9 cellular contexts compared by ENCODE assay signal in the genomic region with DNA sequence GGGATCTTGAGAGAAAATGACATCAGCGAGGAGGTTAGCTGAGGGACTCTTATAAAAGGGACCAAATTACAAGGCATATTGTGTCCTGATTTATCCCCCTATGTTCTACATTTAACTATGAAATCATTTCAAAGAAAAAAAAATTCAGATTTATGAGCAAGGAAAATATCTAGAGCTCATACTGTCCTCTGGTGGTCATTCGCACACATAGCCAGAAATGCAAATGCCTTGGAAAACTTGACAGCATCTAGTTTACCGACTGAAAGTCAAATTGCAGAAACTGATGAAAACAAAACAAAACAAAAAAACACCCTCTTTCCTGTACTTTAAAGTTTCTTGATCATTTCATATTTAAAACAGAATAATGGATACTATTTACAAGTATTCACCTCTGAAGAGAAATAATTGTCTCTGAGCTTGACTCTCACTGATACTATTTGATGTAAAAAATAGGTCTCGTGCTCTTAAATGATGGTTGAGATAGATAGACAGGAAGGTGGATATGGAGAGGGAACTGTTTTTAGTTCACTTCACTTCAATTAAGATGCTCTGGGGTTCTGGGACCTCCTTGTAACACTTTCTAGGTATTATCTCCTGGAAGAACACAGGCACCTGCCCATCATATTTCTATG.
A peak's percentile ranks its signal among the peaks of the same experiment; 100 is the strongest.
DNase-seq lines count a peak whose midpoint lies in the region; ATAC-seq, FAIRE-seq and TF ChIP-seq lines count a peak whose summit lies in the region.
"Had no signal": no experiment of that assay in that cellular context is flagged by ENCODE, and none has a peak within 500 bp of the region (broad histone marks: within the 10 kb centered on the region; RNA-seq: fewer than 3 reads in every experiment).

No MANE protein-coding gene starts in this region.

- H3K9me3 ChIP-seq in left ventricle myocardium inferior (replicated peaks) (no peaks in the 10 kb centered on the region), OCI-LY7 (ENCODE audit: low read length) (no peaks in the 10 kb centered on the region), upper lobe of left lung (no peaks in the 10 kb centered on the region)

- H2AFZ ChIP-seq in OCI-LY7 (ENCODE audit: low read length), result no peak overlapping the region

- 23 to 32% methylated on average over 4 of the region's 4 CpGs for WGBS in upper lobe of left lung, 2 donors

- no peaks in the 10 kb centered on the region for H3K79me2 ChIP-seq in OCI-LY7 (ENCODE audit: insufficient read depth, low read depth, low read length)

- DNase-seq in left ventricle myocardium inferior (no peak), Right ventricle myocardium inferior (ENCODE audit: missing footprints) (no peak), OCI-LY7 (ENCODE audit: low spot score) (peak; percentile 15), frontal cortex (ENCODE audit: low spot score in 2 of 2) (peak in 1 of 2 donors; percentile 30), upper lobe of left lung (no peak), occipital lobe (lab: John Stamatoyannopoulos, UW) (no peak), NCI-H1048 (lab: John Stamatoyannopoulos, UW) (no peak)
- DNase-seq: activated naive CD8-positive, alpha-beta T cell treated with anti-CD3 and anti-CD28 coated beads, Interleukin-2, amount 10 ng/mL, durations not matched to agents 7 days and 5 days had no signal

- TF ChIP-seq EP300 in upper lobe of left lung (IDR thresholded peaks at IDR 0.05), result no peak

- ATAC-seq in Right ventricle myocardium inferior (no peak), upper lobe of left lung (ENCODE audit: low FRiP score in 2 of 2) (peak in 1 of 2 donors; percentile 23), HG03280 (IDR thresholded peaks at IDR 0.05; ENCODE audit: unreplicated experiment) (no peak)

- no peaks in the 10 kb centered on the region for H3K9me2 ChIP-seq in OCI-LY7 (ENCODE audit: insufficient read depth, low read length)

- H3K4me1 ChIP-seq in left ventricle myocardium inferior (no peaks in the 10 kb centered on the region), OCI-LY7 (ENCODE audit: insufficient read depth, low read length, poor library complexity, severe bottlenecking) (no peaks in the 10 kb centered on the region), upper lobe of left lung (no peaks in the 10 kb centered on the region)

- FAIRE-seq in frontal cortex (lab: Jason Lieb, UNC), result peak; percentile 78

- H3K36me3 ChIP-seq in left ventricle myocardium inferior (no peaks in the 10 kb centered on the region), OCI-LY7 (ENCODE audit: insufficient read depth, low read length) (no peaks in the 10 kb centered on the region), upper lobe of left lung (no peaks in the 10 kb centered on the region)

- BruUV-seq in OCI-LY7 (replicated peaks; lab: Mats Ljungman, UMichigan), result no TSS peak

- H3K4me3 ChIP-seq in left ventricle myocardium inferior, result no peak overlapping the region
- H3K4me3 ChIP-seq in OCI-LY7 (ENCODE audit: low read depth, low read length, poor library complexity, severe bottlenecking), result no peak overlapping the region
- no peak overlapping the region for H3K4me3 ChIP-seq in upper lobe of left lung

- H3K27me3 ChIP-seq in left ventricle myocardium inferior (ENCODE audit: low read depth) (no peaks in the 10 kb centered on the region), upper lobe of left lung (no peaks in the 10 kb centered on the region)

- intact Hi-C loops in left ventricle myocardium inferior (cut with micrococcal nuclease) (loop anchor here (5.0 to 10.0 kb wide), 2 partner anchors 259 to 336 kb away; no protein-coding TSS in a partner anchor), Right ventricle myocardium inferior (cut with DNase I) (loop anchor here (2.0 kb wide), 2 partner anchors 78 to 254 kb away; partner anchors contain the start of gene PCP4), OCI-LY7 (cut with micrococcal nuclease; ENCODE audit: unreplicated experiment) (no loop called here)

- POLR2A ChIA-PET in OCI-LY7 (lab: Charles Lee), result interaction anchor here (0.6 kb wide), 2 partner anchors 247 to 307 kb away, joined by 3 read pairs; no protein-coding TSS in a partner anchor

- H4K20me1 ChIP-seq in OCI-LY7 (ENCODE audit: insufficient read depth, low read length), result no peaks in the 10 kb centered on the region

- no peak for TF ChIP-seq POLR2A in upper lobe of left lung (IDR thresholded peaks at IDR 0.05)

- CTCF ChIA-PET in OCI-LY7 (lab: Charles Lee; ENCODE audit: unreplicated experiment), result no interaction called here

- H3K4me2 ChIP-seq in OCI-LY7 (ENCODE audit: low read length), result no peak overlapping the region

- H3K27ac ChIP-seq in left ventricle myocardium inferior (replicated peaks) (no peak overlapping the region), OCI-LY7 (ENCODE audit: low read depth, low read length, poor library complexity, severe bottlenecking) (no peak overlapping the region), upper lobe of left lung (no peak overlapping the region)

- peak; percentile 81 for TF ChIP-seq CTCF in left ventricle myocardium inferior (IDR thresholded peaks at IDR 0.05; ENCODE audit: borderline replicate concordance)
- peak; percentile 81 for TF ChIP-seq CTCF in OCI-LY7 (conservative IDR thresholded peaks at IDR 0.05; ENCODE audit: low read length)
- peak; percentile 26 to 85 (median 64) for TF ChIP-seq CTCF in upper lobe of left lung (IDR thresholded peaks at IDR 0.05)
